ENCODE assay signal across 2 cellular contexts in genomic region chr13:21625366-21625765, GRCh38.
TF ChIP-seq lines count a peak whose summit lies in the region.

No MANE protein-coding gene starts in this region.

TF ChIP-seq in HEK293, 187 proteins besides CTCF, POLR2A, EP300 and RAD21 (continued from another document):
- TF ChIP-seq ZNF624 (tag by site-specific recombination; IDR thresholded peaks at IDR 0.05) = no peak

TF ChIP-seq in endothelial cell of umbilical vein, 7 proteins besides CTCF, POLR2A, EP300 and RAD21 (continued from another document):
- TF ChIP-seq JUN (IDR thresholded peaks at IDR 0.05; ENCODE audit: borderline replicate concordance, insufficient read depth, insufficient read length, low read depth) (no peak), MYC (IDR thresholded peaks at IDR 0.05; ENCODE audit: low read depth, low read length) (no peak), FOS (IDR thresholded peaks at IDR 0.05; ENCODE audit: borderline replicate concordance, insufficient read depth, low read length) (no peak), MAX (IDR thresholded peaks at IDR 0.05; ENCODE audit: insufficient read depth, insufficient read length) (no peak)
